Comparison of ENCODE assay signal across 8 cellular contexts in the genomic region with DNA sequence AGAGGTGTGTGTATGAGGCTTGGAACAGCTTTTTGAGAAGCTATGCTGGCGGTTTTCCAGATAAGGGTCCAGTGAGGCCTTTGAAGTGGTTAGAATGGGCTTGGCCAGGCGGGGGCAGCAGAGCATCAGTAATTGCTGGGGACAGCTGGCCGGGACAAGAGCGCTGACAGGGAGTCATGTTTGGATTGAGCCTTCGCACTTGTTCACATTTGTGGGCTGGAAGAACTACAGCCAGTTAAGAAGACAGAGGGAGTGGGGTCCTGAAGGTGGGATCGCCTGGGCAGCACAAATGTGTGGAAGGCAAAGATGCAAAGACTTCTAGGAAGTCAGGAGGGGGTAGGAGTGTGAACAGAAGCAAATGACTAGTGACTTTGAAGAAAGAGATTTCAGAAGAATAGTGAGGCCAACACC. TPM values are rescaled to one million over a fixed set of nuclear protein-coding genes. Genes with fewer than 3 reads are reported as not detected.
A peak's percentile ranks its signal among the peaks of the same experiment; 100 is the strongest.
DNase-seq lines count a peak whose midpoint lies in the region; ATAC-seq and TF ChIP-seq lines count a peak whose summit lies in the region.

No MANE protein-coding gene starts in this region.

- TF ChIP-seq CTCF in dorsolateral prefrontal cortex (IDR thresholded peaks at IDR 0.05 in 54 of 56, conservative IDR thresholded peaks at IDR 0.05 in 2 of 56; ENCODE audit: low read depth in 1 of 56, partially characterized antibody in 56 of 56), result peak; percentile 21 to 93 (median 76)

- CTCF ChIA-PET in CD4-positive, alpha-beta memory T cell (lab: Charles Lee; ENCODE audit: partially characterized antibody), result interaction anchor here (0.8 to 3.4 kb wide), 12 partner anchors 9 to 732 kb away, joined by 3 to 13 read pairs (median 5); partner anchors contain the start of gene SDHAF3
- CTCF ChIA-PET in activated CD4-positive, alpha-beta memory T cell treated with anti-CD3 and anti-CD28 coated beads for 36 hours (lab: Charles Lee), result interaction anchor here (0.6 to 3.3 kb wide), 15 partner anchors 9 to 740 kb away, joined by 3 to 22 read pairs (median 4); partner anchors contain the start of gene SDHAF3

- DNase-seq in CD4-positive, alpha-beta memory T cell, result peak; percentile 27 to 59 (median 50)
- DNase-seq in NCI-H774 (lab: John Stamatoyannopoulos, UW), result peak; percentile 77
- DNase-seq in activated CD4-positive, alpha-beta memory T cell treated with anti-CD3 and anti-CD28 coated beads for 36 hours, result peak; percentile 80
- DNase-seq in dorsolateral prefrontal cortex, result peak; percentile 61 to 83 (median 74)
- peak; percentile 66 to 83 for DNase-seq in lung microvascular endothelial cell (ENCODE audit: low read depth in 2 of 2)
- peak; percentile 32 for DNase-seq in stimulated activated CD8-positive, alpha-beta memory T cell treated with anti-CD3 and anti-CD28 coated beads, Interleukin-15, amount 100 ng/mL, for 24 hours (ENCODE audit: low read depth)

- H3K4me3 Mint-ChIP-seq in CD4-positive, alpha-beta memory T cell, result no peak overlapping the region
- no peak overlapping the region for H3K4me3 Mint-ChIP-seq in activated CD4-positive, alpha-beta memory T cell treated with anti-CD3 and anti-CD28 coated beads for 36 hours

- H3K36me3 ChIP-seq in CD4-positive, alpha-beta memory T cell (ENCODE audit: insufficient read depth, low read length), result no peaks in the 10 kb centered on the region

- intact Hi-C loops in CD4-positive, alpha-beta memory T cell (cut with micrococcal nuclease), result loop anchor here (1.0 to 2.0 kb wide), 2 partner anchors 75 to 740 kb away; no protein-coding TSS in a partner anchor
- intact Hi-C loops in activated CD4-positive, alpha-beta memory T cell treated with anti-CD3 and anti-CD28 coated beads for 36 hours (cut with micrococcal nuclease), result loop anchor here (1.0 to 2.0 kb wide), 3 partner anchors 75 to 740 kb away; no protein-coding TSS in a partner anchor
- intact Hi-C loops in dorsolateral prefrontal cortex (cut with DNase I), result loop anchor here (2.0 to 10.0 kb wide), 3 partner anchors 78 to 730 kb away; no protein-coding TSS in a partner anchor

- H3K4me1 ChIP-seq in CD4-positive, alpha-beta memory T cell (ENCODE audit: insufficient read depth, low read length), result no peaks in the 10 kb centered on the region

- no peaks in the 10 kb centered on the region for H3K36me3 Mint-ChIP-seq in CD4-positive, alpha-beta memory T cell
- no peaks in the 10 kb centered on the region for H3K36me3 Mint-ChIP-seq in activated CD4-positive, alpha-beta memory T cell treated with anti-CD3 and anti-CD28 coated beads for 36 hours

- no peaks in the 10 kb centered on the region for H3K27me3 ChIP-seq in CD4-positive, alpha-beta memory T cell (ENCODE audit: insufficient read depth, low read length)
- no peaks in the 10 kb centered on the region for H3K27me3 ChIP-seq in dorsolateral prefrontal cortex

- H3K27ac ChIP-seq in CD4-positive, alpha-beta memory T cell (ENCODE audit: low read depth, low read length), result no peak overlapping the region
- no peak overlapping the region for H3K27ac ChIP-seq in dorsolateral prefrontal cortex

- peak; percentile 99 for ATAC-seq in GM19438 (IDR thresholded peaks at IDR 0.05; ENCODE audit: low read depth, unreplicated experiment)
- ATAC-seq in HG03469 (IDR thresholded peaks at IDR 0.05; ENCODE audit: unreplicated experiment), result peak; percentile 85

- no peaks in the 10 kb centered on the region for H3K4me1 Mint-ChIP-seq in CD4-positive, alpha-beta memory T cell
- no peaks in the 10 kb centered on the region for H3K4me1 Mint-ChIP-seq in activated CD4-positive, alpha-beta memory T cell treated with anti-CD3 and anti-CD28 coated beads for 36 hours (ENCODE audit: low read depth)

- H3K4me3 ChIP-seq in CD4-positive, alpha-beta memory T cell (ENCODE audit: low read length in 2 of 2), result no peak overlapping the region
- no peak overlapping the region for H3K4me3 ChIP-seq in dorsolateral prefrontal cortex

- peaks cover 0 to 3% (median 0%) of the 10 kb centered on the region in 8 donors for H3K9me3 Mint-ChIP-seq in CD4-positive, alpha-beta memory T cell
- H3K9me3 Mint-ChIP-seq in activated CD4-positive, alpha-beta memory T cell treated with anti-CD3 and anti-CD28 coated beads for 36 hours, result peaks cover 6% of the 10 kb centered on the region

- no peaks in the 10 kb centered on the region for H3K9me3 ChIP-seq in CD4-positive, alpha-beta memory T cell (ENCODE audit: control insufficient read depth in 1 of 2, low read length in 2 of 2)

- no peak overlapping the region for H3K27ac Mint-ChIP-seq in CD4-positive, alpha-beta memory T cell
- H3K27ac Mint-ChIP-seq in activated CD4-positive, alpha-beta memory T cell treated with anti-CD3 and anti-CD28 coated beads for 36 hours, result no peak overlapping the region

- H3K27me3 Mint-ChIP-seq in CD4-positive, alpha-beta memory T cell, result peaks cover 15 to 22% of the 10 kb centered on the region in 2 donors
- peaks cover 12% of the 10 kb centered on the region for H3K27me3 Mint-ChIP-seq in activated CD4-positive, alpha-beta memory T cell treated with anti-CD3 and anti-CD28 coated beads for 36 hours

- POLR2A ChIA-PET in CD4-positive, alpha-beta memory T cell (lab: Charles Lee; ENCODE audit: partially characterized antibody), result interaction anchor here (0.9 kb wide), 1 partner anchor 13 kb away, joined by 3 read pairs; no protein-coding TSS in a partner anchor
- POLR2A ChIA-PET in activated CD4-positive, alpha-beta memory T cell treated with anti-CD3 and anti-CD28 coated beads for 36 hours (lab: Charles Lee), result interaction anchor here (1.1 kb wide), 1 partner anchor 48 kb away, joined by 3 read pairs; no protein-coding TSS in a partner anchor

RNA-seq across cellular contexts. Expression of gene SDHAF3, which starts 12.8 kb away (rescaled TPM):
- 10 to 100 TPM; 10.8 to 13.2 TPM for total RNA-seq in CD4-positive, alpha-beta memory T cell
- 10 to 100 TPM; 38.6 to 64.9 TPM for polyA plus RNA-seq in CD4-positive, alpha-beta memory T cell
- total RNA-seq in activated CD4-positive, alpha-beta memory T cell treated with anti-CD3 and anti-CD28 coated beads for 36 hours, result 10 to 100 TPM; 21.8 to 24.5 TPM
- total RNA-seq in dorsolateral prefrontal cortex (10 to 100 TPM in 91 of 120 experiments, 1 to 10 TPM in 29; 4.7 to 20.6 (median 12.0) TPM), lung microvascular endothelial cell (1.6 and 3.3 TPM in 2 replicates)
